8 cellular contexts compared by ENCODE assay signal in the genomic region with DNA sequence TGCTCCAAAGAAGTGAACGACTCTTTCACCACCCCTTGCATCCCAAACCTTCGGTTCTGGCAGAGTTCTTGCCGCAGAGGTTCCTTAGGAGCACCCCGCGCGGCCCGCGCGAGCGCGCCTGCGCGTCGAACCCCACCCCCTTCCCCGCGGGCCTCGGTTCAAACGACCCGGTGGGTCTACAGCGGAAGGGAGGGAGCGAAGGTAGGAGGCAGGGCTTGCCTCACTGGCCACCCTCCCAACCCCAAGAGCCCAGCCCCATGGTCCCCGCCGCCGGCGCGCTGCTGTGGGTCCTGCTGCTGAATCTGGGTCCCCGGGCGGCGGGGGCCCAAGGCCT. TPM values are rescaled to one million over a fixed set of nuclear protein-coding genes. Genes with fewer than 3 reads are reported as not detected.
DNase-seq lines count a peak whose midpoint lies in the region; ATAC-seq and TF ChIP-seq lines count a peak whose summit lies in the region.

A gene with protein sequence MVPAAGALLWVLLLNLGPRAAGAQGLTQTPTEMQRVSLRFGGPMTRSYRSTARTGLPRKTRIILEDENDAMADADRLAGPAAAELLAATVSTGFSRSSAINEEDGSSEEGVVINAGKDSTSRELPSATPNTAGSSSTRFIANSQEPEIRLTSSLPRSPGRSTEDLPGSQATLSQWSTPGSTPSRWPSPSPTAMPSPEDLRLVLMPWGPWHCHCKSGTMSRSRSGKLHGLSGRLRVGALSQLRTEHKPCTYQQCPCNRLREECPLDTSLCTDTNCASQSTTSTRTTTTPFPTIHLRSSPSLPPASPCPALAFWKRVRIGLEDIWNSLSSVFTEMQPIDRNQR (plus strand): TSS at position 161 of the 334 bp plus-strand sequence. CDS start 97 bp downstream, at position 258.

- peaks cover 0 to 18% (median 1%) of the 10 kb centered on the region in 4 donors for H3K36me3 ChIP-seq in right lobe of liver

- H3K9me3 ChIP-seq in right lobe of liver: no peaks in the 10 kb centered on the region

- intact Hi-C loops in right lobe of liver (cut with DNase I): no loop called here

- no peaks in the 10 kb centered on the region for H3K27me3 ChIP-seq in right lobe of liver

- TF ChIP-seq POLR2A in GM10847 (IDR thresholded peaks at IDR 0.05; ENCODE audit: extremely low read depth, insufficient read length): peak; percentile 35
- TF ChIP-seq POLR2A in right lobe of liver (IDR thresholded peaks at IDR 0.05): peak; percentile 49

- H3K4me3 ChIP-seq in right lobe of liver: peak within 1 kb of the TSS; percentile 75 to 91 (median 80)

- TF ChIP-seq CTCF in right lobe of liver (IDR thresholded peaks at IDR 0.05): no peak

- ATAC-seq in HG02759 (IDR thresholded peaks at IDR 0.05; ENCODE audit: unreplicated experiment) (peak; percentile 57), right lobe of liver (peak; percentile 81 to 86 (median 84)), HG03097 (IDR thresholded peaks at IDR 0.05; ENCODE audit: low FRiP score, unreplicated experiment) (no peak)

- peaks cover 0 to 7% (median 2%) of the 10 kb centered on the region in 4 donors for H3K4me1 ChIP-seq in right lobe of liver

- H3K27ac ChIP-seq in right lobe of liver: peak within 1 kb of the TSS; percentile 64 to 83 (median 75)

- peak; percentile 89 for DNase-seq in NCI-H2227 (lab: John Stamatoyannopoulos, UW; ENCODE audit: unreplicated experiment)
- peak; percentile 63 to 68 for DNase-seq in activated CD4-positive, alpha-beta T cell treated with anti-CD3 and anti-CD28 coated beads, Interleukin-2, amount 50 U/mL, for 48 hours
- peak; percentile 41 for DNase-seq in effector CD4-positive, alpha-beta T cell
- DNase-seq in right lobe of liver: peak; percentile 75 to 76 (median 76)
- DNase-seq in stimulated activated CD8-positive, alpha-beta memory T cell treated with anti-CD3 and anti-CD28 coated beads, Interleukin-15, amount 100 ng/mL, for 48 hours (ENCODE audit: low read depth in 2 of 2): peak; percentile 52 to 55

- 0% methylated on average over 18 of the region's 29 CpGs for WGBS in right lobe of liver (ENCODE audit: insufficient coverage, low coverage, low lambda C conversion rate, missing lambda C conversion rate)

RNA-seq across cellular contexts. Expression of the gene that starts here (rescaled TPM):
- 1 to 10 TPM; 2.4 to 5.7 (median 3.8) TPM for total RNA-seq in right lobe of liver
